ENCODE assay signal across 9 cellular contexts in genomic region chr14:36524874-36525745, GRCh38. TPM values are rescaled to one million over a fixed set of nuclear protein-coding genes. Genes with fewer than 3 reads are reported as not detected.
A peak's percentile ranks its signal among the peaks of the same experiment; 100 is the strongest.
DNase-seq lines count a peak whose midpoint lies in the region; TF ChIP-seq lines count a peak whose summit lies in the region.
"Had no signal": no experiment of that assay in that cellular context is flagged by ENCODE, and none has a peak within 500 bp of the region (broad histone marks: within the 10 kb centered on the region; RNA-seq: fewer than 3 reads in every experiment).

No MANE protein-coding gene starts in this region.

- H3K27me3 Mint-ChIP-seq in chondrocyte (ENCODE audit: low read depth) = peaks cover 84% of the 10 kb centered on the region
- H3K27me3 Mint-ChIP-seq in neural crest cell (ENCODE audit: low read depth) = peaks cover 100% of the 10 kb centered on the region
- peaks cover 81 to 95% (median 89%) of the 10 kb centered on the region in 3 donors for H3K27me3 Mint-ChIP-seq in CD14-positive monocyte (ENCODE audit: low read depth in 3 of 3)
- peaks cover 77% of the 10 kb centered on the region for H3K27me3 Mint-ChIP-seq in activated T-helper 2 cell treated with anti-CD3 and anti-CD28 coated beads, Interferon-gamma antibody, Interleukin-2, Interleukin-4, amounts not matched to agents 10 μg/mL and 5 μg/mL and 100 μg/mL, durations not matched to agents 14 hours and 24 hours and 36 hours (ENCODE audit: low read depth)

- H3K9me3 Mint-ChIP-seq in chondrocyte (ENCODE audit: low read depth) = peaks cover 8% of the 10 kb centered on the region
- no peaks in the 10 kb centered on the region for H3K9me3 Mint-ChIP-seq in neural crest cell
- peaks cover 0 to 23% (median 12%) of the 10 kb centered on the region in 7 donors for H3K9me3 Mint-ChIP-seq in CD14-positive monocyte
- peaks cover 11% of the 10 kb centered on the region for H3K9me3 Mint-ChIP-seq in activated T-helper 2 cell treated with anti-CD3 and anti-CD28 coated beads, Interferon-gamma antibody, Interleukin-2, Interleukin-4, amounts not matched to agents 10 μg/mL and 5 μg/mL and 100 μg/mL, durations not matched to agents 14 hours and 24 hours and 36 hours

- H3K4me1 Mint-ChIP-seq in chondrocyte (ENCODE audit: low read depth) (peaks cover 5% of the 10 kb centered on the region), neural crest cell (no peaks in the 10 kb centered on the region), CD14-positive monocyte (peaks cover 5% of the 10 kb centered on the region)
- H3K4me1 Mint-ChIP-seq in activated T-helper 2 cell treated with anti-CD3 and anti-CD28 coated beads, Interferon-gamma antibody, Interleukin-2, Interleukin-4, amounts not matched to agents 10 μg/mL and 5 μg/mL and 100 μg/mL, durations not matched to agents 14 hours and 24 hours and 36 hours (ENCODE audit: low read depth) = peaks cover 11% of the 10 kb centered on the region

- H3K36me3 Mint-ChIP-seq in chondrocyte (ENCODE audit: low read depth) (peaks cover 2% of the 10 kb centered on the region), neural crest cell (ENCODE audit: low read depth) (no peaks in the 10 kb centered on the region), CD14-positive monocyte (peaks cover 0 to 10% of the 10 kb centered on the region in 2 donors)
- no peaks in the 10 kb centered on the region for H3K36me3 Mint-ChIP-seq in activated T-helper 2 cell treated with anti-CD3 and anti-CD28 coated beads, Interferon-gamma antibody, Interleukin-2, Interleukin-4, amounts not matched to agents 10 μg/mL and 5 μg/mL and 100 μg/mL, durations not matched to agents 14 hours and 24 hours and 36 hours (ENCODE audit: low read depth)

- TF ChIP-seq CTCF in chondrocyte (IDR thresholded peaks at IDR 0.05) = peak; percentile 62
- TF ChIP-seq CTCF in neural crest cell (conservative IDR thresholded peaks at IDR 0.05) = peak; percentile 78
- no peak for TF ChIP-seq CTCF in CD14-positive monocyte (IDR thresholded peaks at IDR 0.05)

- no peak overlapping the region for H3K27ac Mint-ChIP-seq in chondrocyte (ENCODE audit: unreplicated experiment)
- H3K27ac Mint-ChIP-seq in neural crest cell (ENCODE audit: unreplicated experiment) = no peak overlapping the region
- H3K27ac Mint-ChIP-seq in CD14-positive monocyte = no peak overlapping the region
- no peak overlapping the region for H3K27ac Mint-ChIP-seq in activated T-helper 2 cell treated with anti-CD3 and anti-CD28 coated beads, Interferon-gamma antibody, Interleukin-2, Interleukin-4, amounts not matched to agents 10 μg/mL and 5 μg/mL and 100 μg/mL, durations not matched to agents 14 hours and 24 hours and 36 hours

- intact Hi-C loops in CD14-positive monocyte (cut with micrococcal nuclease) = no loop called here
- intact Hi-C loops in activated T-helper 2 cell treated with anti-CD3 and anti-CD28 coated beads, Interferon-gamma antibody, Interleukin-2, Interleukin-4, amounts not matched to agents 10 μg/mL and 5 μg/mL and 100 μg/mL, durations not matched to agents 14 hours and 24 hours and 36 hours (cut with micrococcal nuclease) = no loop called here

- H3K4me3 Mint-ChIP-seq in chondrocyte (ENCODE audit: unreplicated experiment) (no peak overlapping the region), neural crest cell (no peak overlapping the region), CD14-positive monocyte (peak overlapping the region in 1 of 2 donors; percentile 72)
- H3K4me3 Mint-ChIP-seq in activated T-helper 2 cell treated with anti-CD3 and anti-CD28 coated beads, Interferon-gamma antibody, Interleukin-2, Interleukin-4, amounts not matched to agents 10 μg/mL and 5 μg/mL and 100 μg/mL, durations not matched to agents 14 hours and 24 hours and 36 hours (ENCODE audit: low read depth) = no peak overlapping the region

- DNase-seq in ELF-1 (ENCODE audit: low read depth, low spot score) (peak; percentile 85), HuH-7.5 (ENCODE audit: low spot score) (peak; percentile 79), chondrocyte (ENCODE audit: low spot score) (no peak), neural crest cell (ENCODE audit: low read depth, low spot score) (peak; percentile 72), CD14-positive monocyte (ENCODE audit: low spot score) (no peak), middle frontal gyrus (ENCODE audit: extremely low spot score, low spot score) (no peak), GM19238 (ENCODE audit: insufficient read length, low spot score) (no peak)
- no peak for DNase-seq in activated T-helper 2 cell treated with anti-CD3 and anti-CD28 coated beads, Interferon-gamma antibody, Interleukin-2, Interleukin-4, amounts not matched to agents 10 μg/mL and 5 μg/mL and 100 μg/mL, durations not matched to agents 14 hours and 24 hours and 36 hours (ENCODE audit: low spot score)

RNA-seq across cellular contexts. Expression of gene NKX2-1, which starts 5.1 kb away (rescaled TPM):
- total RNA-seq in chondrocyte (not detected in 3 replicates), neural crest cell (not detected in 2 replicates)
- not detected for polyA plus RNA-seq in CD14-positive monocyte
- not detected in 2 replicates for total RNA-seq in activated T-helper 2 cell treated with anti-CD3 and anti-CD28 coated beads, Interferon-gamma antibody, Interleukin-2, Interleukin-4, amounts not matched to agents 10 μg/mL and 5 μg/mL and 100 μg/mL, durations not matched to agents 14 hours and 24 hours and 36 hours
- total RNA-seq: fibroblast of lung had no signal
- polyA plus RNA-seq: fibroblast of lung had no signal

RNA-seq across cellular contexts. Expression of gene NKX2-8, which starts 57.3 kb away (rescaled TPM):
- not detected in 3 replicates for total RNA-seq in chondrocyte
- not detected in 2 replicates for total RNA-seq in neural crest cell
- not detected for polyA plus RNA-seq in CD14-positive monocyte
- not detected in 2 replicates for total RNA-seq in activated T-helper 2 cell treated with anti-CD3 and anti-CD28 coated beads, Interferon-gamma antibody, Interleukin-2, Interleukin-4, amounts not matched to agents 10 μg/mL and 5 μg/mL and 100 μg/mL, durations not matched to agents 14 hours and 24 hours and 36 hours
- total RNA-seq: fibroblast of lung had no signal
- polyA plus RNA-seq: fibroblast of lung had no signal

Comparison
In these comparisons a context has a peak if more than half of its experiments do, and no peak if none do; other contexts are left out.
1. DNase-seq: peak in ELF-1 (single experiment), HuH-7.5 (single experiment) and neural crest cell (single experiment); none in chondrocyte (single experiment), CD14-positive monocyte (single experiment), middle frontal gyrus (single experiment), GM19238 (single experiment) and activated T-helper 2 cell treated with anti-CD3 and anti-CD28 coated beads, Interferon-gamma antibody, Interleukin-2, Interleukin-4, amounts not matched to agents 10 μg/mL and 5 μg/mL and 100 μg/mL, durations not matched to agents 14 hours and 24 hours and 36 hours (single experiment).